29 cellular contexts compared by ENCODE assay signal in genomic region chr2:56099967-56100366, GRCh38.
"Had no signal": no experiment of that assay in that cellular context is flagged by ENCODE, and none has a peak within 500 bp of the region (broad histone marks: within the 10 kb centered on the region; RNA-seq: fewer than 3 reads in every experiment).

No MANE protein-coding gene starts in this region.

- H3K4me1 Mint-ChIP-seq: memory B cell; naive B cell; neural crest cell; stimulated activated memory B cell treated with anti-CD40 and anti-IgM and Interleukin-4, amounts not matched to agents 10 μg/mL and 1 μg/mL and 100 μg/mL, for 72 hours had no signal

- H3K4me3 ChIP-seq: coronary artery, gastroesophageal sphincter, heart right ventricle, left lung, lower lobe of right lung, mucosa of descending colon, pancreas, sigmoid colon, skin epidermis, spleen, thoracic aorta, transverse colon, upper lobe of right lung, uterus had no signal

- H3K9me3 Mint-ChIP-seq: memory B cell; stimulated activated memory B cell treated with anti-CD40 and anti-IgM and Interleukin-4, amounts not matched to agents 10 μg/mL and 1 μg/mL and 100 μg/mL, for 72 hours had no signal

- H3K27me3 ChIP-seq: heart right ventricle, left lung, neutrophil, pancreas, sigmoid colon, spleen, transverse colon, upper lobe of right lung, uterus had no signal

- H3K27ac ChIP-seq: coronary artery, gastroesophageal sphincter, left lung, lower lobe of right lung, neutrophil, pancreas, sigmoid colon, skin epidermis, spleen, thoracic aorta, transverse colon, upper lobe of right lung, uterus had no signal

- H3K36me3 Mint-ChIP-seq: memory B cell; naive B cell; natural killer cell treated with Interleukin-12 subunit alpha and Interleukin-12 subunit beta and Interleukin-15 and Interleukin-18, amount 100 ng/mL, for 72 hours; stimulated activated memory B cell treated with anti-CD40 and anti-IgM and Interleukin-4, amounts not matched to agents 10 μg/mL and 1 μg/mL and 100 μg/mL, for 72 hours had no signal

- H3K4me1 ChIP-seq: gastroesophageal sphincter, heart right ventricle, left lung, lower lobe of right lung, sigmoid colon, spleen, transverse colon, upper lobe of right lung, uterus had no signal

- ATAC-seq: effector memory CD8-positive, alpha-beta T cell; gastroesophageal sphincter; left lung; lower lobe of right lung; mucosa of descending colon; natural killer cell treated with Interleukin-12 subunit alpha and Interleukin-12 subunit beta and Interleukin-15 and Interleukin-18, amount 100 ng/mL, for 72 hours; stimulated activated memory B cell treated with anti-CD40 and anti-IgM and Interleukin-4, amounts not matched to agents 10 μg/mL and 1 μg/mL and 100 μg/mL, for 72 hours; stimulated activated naive CD8-positive, alpha-beta T cell treated with anti-CD3 and anti-CD28 coated beads, Interleukin-15, Interleukin-2, amounts not matched to agents 100 U/mL and 50 U/mL, for 24 hours; upper lobe of right lung had no signal

- FAIRE-seq: islet of Langerhans had no signal

- H3K27me3 Mint-ChIP-seq: effector memory CD8-positive, alpha-beta T cell; natural killer cell treated with Interleukin-12 subunit alpha and Interleukin-12 subunit beta and Interleukin-15 and Interleukin-18, amount 100 ng/mL, for 72 hours; progenitor cell of endocrine pancreas; stimulated activated memory B cell treated with anti-CD40 and anti-IgM and Interleukin-4, amounts not matched to agents 10 μg/mL and 1 μg/mL and 100 μg/mL, for 72 hours had no signal

- H3K27ac Mint-ChIP-seq: effector memory CD8-positive, alpha-beta T cell; memory B cell; naive B cell; natural killer cell treated with Interleukin-12 subunit alpha and Interleukin-12 subunit beta and Interleukin-15 and Interleukin-18, amount 100 ng/mL, for 72 hours; progenitor cell of endocrine pancreas; stimulated activated memory B cell treated with anti-CD40 and anti-IgM and Interleukin-4, amounts not matched to agents 10 μg/mL and 1 μg/mL and 100 μg/mL, for 72 hours had no signal

- H3K36me3 ChIP-seq: gastroesophageal sphincter, heart right ventricle, left lung, lower lobe of right lung, neutrophil, pancreas, sigmoid colon, spleen, thoracic aorta, transverse colon, upper lobe of right lung, uterus had no signal

- H3K9me3 ChIP-seq: gastroesophageal sphincter, heart right ventricle, left lung, lower lobe of right lung, mucosa of descending colon, neutrophil, pancreas, sigmoid colon, spleen, thoracic aorta, transverse colon, upper lobe of right lung, uterus had no signal

- H3K4me3 Mint-ChIP-seq: effector memory CD8-positive, alpha-beta T cell; memory B cell; naive B cell; natural killer cell treated with Interleukin-12 subunit alpha and Interleukin-12 subunit beta and Interleukin-15 and Interleukin-18, amount 100 ng/mL, for 72 hours; neural crest cell; stimulated activated memory B cell treated with anti-CD40 and anti-IgM and Interleukin-4, amounts not matched to agents 10 μg/mL and 1 μg/mL and 100 μg/mL, for 72 hours had no signal

- DNase-seq: effector memory CD8-positive, alpha-beta T cell; glutamatergic neuron; heart right ventricle; left cardiac atrium; left lung; lower lobe of right lung; mucosa of descending colon; naive B cell; pancreas; right cardiac atrium; sigmoid colon; spleen; stimulated activated CD4-positive, alpha-beta T cell treated with anti-CD3 and anti-CD28 coated beads, Interleukin-4, amount 100 ng/mL, for 4 hours; stimulated activated naive CD8-positive, alpha-beta T cell treated with anti-CD3 and anti-CD28 coated beads, Interleukin-15, Interleukin-2, amounts not matched to agents 100 U/mL and 50 U/mL, for 24 hours; substantia nigra; transverse colon; upper lobe of right lung; uterus had no signal
